15 cellular contexts compared by ENCODE assay signal in genomic region chr21:38905328-38905727, GRCh38.
"Had no signal": no experiment of that assay in that cellular context is flagged by ENCODE, and none has a peak within 500 bp of the region (broad histone marks: within the 10 kb centered on the region; RNA-seq: fewer than 3 reads in every experiment).

No MANE protein-coding gene starts in this region.

- H3K9me3 ChIP-seq: lower lobe of right lung, SJSA1 had no signal

- H3K27ac ChIP-seq: lower lobe of right lung, SJSA1 had no signal

- ATAC-seq: lower lobe of right lung; stimulated activated naive CD8-positive, alpha-beta T cell treated with anti-CD3 and anti-CD28 coated beads, Interleukin-15, amount 100 ng/mL, for 72 hours had no signal

- H3K27me3 ChIP-seq: SJSA1, tibial nerve had no signal

- FAIRE-seq: astrocyte, colon had no signal

- H3K36me3 ChIP-seq: lower lobe of right lung, SJSA1, tibial nerve had no signal

- DNase-seq: activated CD4-positive, alpha-beta memory T cell treated with anti-CD3 and anti-CD28 coated beads for 36 hours; activated CD4-positive, CD25-positive, alpha-beta regulatory T cell treated with anti-CD3 and anti-CD28 coated beads, Interleukin-2, amount 50 U/mL, for 72 hours; activated T-cell treated with anti-CD3 and anti-CD28 coated beads, Interleukin-2, amount 50 U/mL, for 48 hours; effector CD8-positive, alpha-beta T cell; hippocampal formation; lower lobe of right lung; midbrain; stimulated activated CD4-positive, alpha-beta T cell treated with anti-CD3 and anti-CD28 coated beads, Interleukin-15, amount 100 ng/mL, for 24 hours; stimulated activated CD4-positive, alpha-beta T cell treated with anti-CD3 and anti-CD28 coated beads, Interleukin-4, amount 100 ng/mL, for 24 hours; stimulated activated naive CD8-positive, alpha-beta T cell treated with anti-CD3 and anti-CD28 coated beads, Interleukin-15, amount 100 ng/mL, for 72 hours; SW 1271 had no signal

- H3K4me3 ChIP-seq: lower lobe of right lung, SJSA1, tibial nerve had no signal
